1 cellular context compared by ENCODE assay signal in the genomic region with DNA sequence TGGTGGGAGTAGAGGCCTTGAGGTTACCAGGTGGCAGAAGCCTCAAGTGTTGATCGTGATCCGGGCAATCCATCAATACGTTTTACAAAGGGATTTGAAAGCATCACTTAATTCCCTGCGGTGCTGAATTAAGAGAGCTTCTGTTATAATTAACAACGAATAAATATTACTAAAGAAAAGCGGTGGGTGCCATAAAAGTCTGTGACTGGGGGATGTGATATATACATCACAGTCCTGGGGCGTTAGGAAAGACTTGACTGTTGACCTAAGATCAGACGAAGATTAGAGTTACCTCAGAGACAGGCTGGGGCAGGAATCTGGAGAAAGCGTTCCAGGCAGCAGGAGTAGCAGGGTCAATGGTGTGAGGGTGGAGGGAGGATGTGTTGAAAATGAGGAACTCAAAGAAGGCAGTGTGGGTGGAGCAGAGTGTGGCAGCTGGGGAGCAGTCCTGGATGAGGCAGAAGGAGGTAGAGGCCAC.
TF ChIP-seq lines count a peak whose summit lies in the region.

No MANE protein-coding gene starts in this region.

TF ChIP-seq in HEK293, 187 proteins besides CTCF, POLR2A, EP300 and RAD21 (continued from another document):
- TF ChIP-seq, protein P1, sequence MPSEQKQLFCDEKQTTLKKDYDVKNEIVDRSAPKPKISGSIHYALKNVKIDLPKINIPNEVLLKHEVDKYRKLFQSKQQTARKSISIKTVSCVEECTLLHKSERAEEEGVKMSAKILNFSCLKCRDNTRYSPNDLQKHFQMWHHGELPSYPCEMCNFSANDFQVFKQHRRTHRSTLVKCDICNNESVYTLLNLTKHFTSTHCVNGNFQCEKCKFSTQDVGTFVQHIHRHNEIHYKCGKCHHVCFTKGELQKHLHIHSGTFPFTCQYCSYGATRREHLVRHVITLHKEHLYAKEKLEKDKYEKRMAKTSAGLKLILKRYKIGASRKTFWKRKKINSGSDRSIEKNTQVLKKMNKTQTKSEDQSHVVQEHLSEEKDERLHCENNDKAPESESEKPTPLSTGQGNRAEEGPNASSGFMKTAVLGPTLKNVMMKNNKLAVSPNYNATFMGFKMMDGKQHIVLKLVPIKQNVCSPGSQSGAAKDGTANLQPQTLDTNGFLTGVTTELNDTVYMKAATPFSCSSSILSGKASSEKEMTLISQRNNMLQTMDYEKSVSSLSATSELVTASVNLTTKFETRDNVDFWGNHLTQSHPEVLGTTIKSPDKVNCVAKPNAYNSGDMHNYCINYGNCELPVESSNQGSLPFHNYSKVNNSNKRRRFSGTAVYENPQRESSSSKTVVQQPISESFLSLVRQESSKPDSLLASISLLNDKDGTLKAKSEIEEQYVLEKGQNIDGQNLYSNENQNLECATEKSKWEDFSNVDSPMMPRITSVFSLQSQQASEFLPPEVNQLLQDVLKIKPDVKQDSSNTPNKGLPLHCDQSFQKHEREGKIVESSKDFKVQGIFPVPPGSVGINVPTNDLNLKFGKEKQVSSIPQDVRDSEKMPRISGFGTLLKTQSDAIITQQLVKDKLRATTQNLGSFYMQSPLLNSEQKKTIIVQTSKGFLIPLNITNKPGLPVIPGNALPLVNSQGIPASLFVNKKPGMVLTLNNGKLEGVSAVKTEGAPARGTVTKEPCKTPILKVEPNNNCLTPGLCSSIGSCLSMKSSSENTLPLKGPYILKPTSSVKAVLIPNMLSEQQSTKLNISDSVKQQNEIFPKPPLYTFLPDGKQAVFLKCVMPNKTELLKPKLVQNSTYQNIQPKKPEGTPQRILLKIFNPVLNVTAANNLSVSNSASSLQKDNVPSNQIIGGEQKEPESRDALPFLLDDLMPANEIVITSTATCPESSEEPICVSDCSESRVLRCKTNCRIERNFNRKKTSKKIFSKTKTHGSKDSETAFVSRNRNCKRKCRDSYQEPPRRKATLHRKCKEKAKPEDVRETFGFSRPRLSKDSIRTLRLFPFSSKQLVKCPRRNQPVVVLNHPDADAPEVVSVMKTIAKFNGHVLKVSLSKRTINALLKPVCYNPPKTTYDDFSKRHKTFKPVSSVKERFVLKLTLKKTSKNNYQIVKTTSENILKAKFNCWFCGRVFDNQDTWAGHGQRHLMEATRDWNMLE (tag by site-specific recombination; conservative IDR thresholded peaks at IDR 0.05; ENCODE audit: low read depth) = 0 out of 2 replicates have a peak, but pooled peaks have one; percentile 15
- TF ChIP-seq SCRT1 (tag by site-specific recombination; IDR thresholded peaks at IDR 0.05; ENCODE audit: borderline replicate concordance) (no peak), ZNF394 (tag by site-specific recombination; IDR thresholded peaks at IDR 0.05; ENCODE audit: borderline replicate concordance) (peak; percentile 65; the same call in 1 of the 2 replicates), KLF10 (tag by site-specific recombination; IDR thresholded peaks at IDR 0.05) (0 out of 2 replicates have a peak, but pooled peaks have one; percentile 8), ZNF155 (tag by site-specific recombination; IDR thresholded peaks at IDR 0.05) (no peak), ZNF549 (tag by site-specific recombination; IDR thresholded peaks at IDR 0.05) (no peak), ZBTB20 (tag by site-specific recombination; IDR thresholded peaks at IDR 0.05) (peak; percentile 65; the same call in 1 of the 2 replicates), FEZF1 (tag by site-specific recombination; IDR thresholded peaks at IDR 0.05) (peak; percentile 55), ZBTB17 (tag by site-specific recombination; IDR thresholded peaks at IDR 0.05) (peak; percentile 61; the same call in 1 of the 2 replicates), ZIC2 (tag by site-specific recombination; IDR thresholded peaks at IDR 0.05) (peak; percentile 64), ZNF555 (tag by site-specific recombination; conservative IDR thresholded peaks at IDR 0.05) (no peak), KLF1 (tag by site-specific recombination; IDR thresholded peaks at IDR 0.05) (no peak), WT1 (tag by site-specific recombination; IDR thresholded peaks at IDR 0.05) (peak; percentile 53), TRIM28 (IDR thresholded peaks at IDR 0.05; ENCODE audit: borderline replicate concordance, low read length) (peak; percentile 67; the same call in 1 of the 2 replicates), ZNF174 (tag by site-specific recombination; IDR thresholded peaks at IDR 0.05) (no peak), ZNF610 (tag by site-specific recombination; IDR thresholded peaks at IDR 0.05; ENCODE audit: borderline replicate concordance) (no peak), TCF7L2 (IDR thresholded peaks at IDR 0.05; ENCODE audit: borderline replicate concordance, low read depth, low read length) (peak; percentile 51; the same call in 1 of the 2 replicates), ZNF843 (tag by site-specific recombination; IDR thresholded peaks at IDR 0.05) (peak; percentile 53; the same call in 1 of the 2 replicates), KLF8 (tag by site-specific recombination; IDR thresholded peaks at IDR 0.05) (no peak), ZNF629 (tag by site-specific recombination; IDR thresholded peaks at IDR 0.05) (0 out of 2 replicates have a peak, but pooled peaks have one; percentile 10)
- TF ChIP-seq, protein P2, sequence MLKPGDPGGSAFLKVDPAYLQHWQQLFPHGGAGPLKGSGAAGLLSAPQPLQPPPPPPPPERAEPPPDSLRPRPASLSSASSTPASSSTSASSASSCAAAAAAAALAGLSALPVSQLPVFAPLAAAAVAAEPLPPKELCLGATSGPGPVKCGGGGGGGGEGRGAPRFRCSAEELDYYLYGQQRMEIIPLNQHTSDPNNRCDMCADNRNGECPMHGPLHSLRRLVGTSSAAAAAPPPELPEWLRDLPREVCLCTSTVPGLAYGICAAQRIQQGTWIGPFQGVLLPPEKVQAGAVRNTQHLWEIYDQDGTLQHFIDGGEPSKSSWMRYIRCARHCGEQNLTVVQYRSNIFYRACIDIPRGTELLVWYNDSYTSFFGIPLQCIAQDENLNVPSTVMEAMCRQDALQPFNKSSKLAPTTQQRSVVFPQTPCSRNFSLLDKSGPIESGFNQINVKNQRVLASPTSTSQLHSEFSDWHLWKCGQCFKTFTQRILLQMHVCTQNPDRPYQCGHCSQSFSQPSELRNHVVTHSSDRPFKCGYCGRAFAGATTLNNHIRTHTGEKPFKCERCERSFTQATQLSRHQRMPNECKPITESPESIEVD (tag by site-specific recombination; IDR thresholded peaks at IDR 0.05) = peak; percentile 49; the same call in 1 of the 2 replicates
- TF ChIP-seq, protein P3, sequence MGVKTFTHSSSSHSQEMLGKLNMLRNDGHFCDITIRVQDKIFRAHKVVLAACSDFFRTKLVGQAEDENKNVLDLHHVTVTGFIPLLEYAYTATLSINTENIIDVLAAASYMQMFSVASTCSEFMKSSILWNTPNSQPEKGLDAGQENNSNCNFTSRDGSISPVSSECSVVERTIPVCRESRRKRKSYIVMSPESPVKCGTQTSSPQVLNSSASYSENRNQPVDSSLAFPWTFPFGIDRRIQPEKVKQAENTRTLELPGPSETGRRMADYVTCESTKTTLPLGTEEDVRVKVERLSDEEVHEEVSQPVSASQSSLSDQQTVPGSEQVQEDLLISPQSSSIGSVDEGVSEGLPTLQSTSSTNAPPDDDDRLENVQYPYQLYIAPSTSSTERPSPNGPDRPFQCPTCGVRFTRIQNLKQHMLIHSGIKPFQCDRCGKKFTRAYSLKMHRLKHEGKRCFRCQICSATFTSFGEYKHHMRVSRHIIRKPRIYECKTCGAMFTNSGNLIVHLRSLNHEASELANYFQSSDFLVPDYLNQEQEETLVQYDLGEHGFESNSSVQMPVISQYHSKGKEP (tag by site-specific recombination; IDR thresholded peaks at IDR 0.05) = 0 out of 2 replicates have a peak, but pooled peaks have one; percentile 18
- TF ChIP-seq, protein P4, sequence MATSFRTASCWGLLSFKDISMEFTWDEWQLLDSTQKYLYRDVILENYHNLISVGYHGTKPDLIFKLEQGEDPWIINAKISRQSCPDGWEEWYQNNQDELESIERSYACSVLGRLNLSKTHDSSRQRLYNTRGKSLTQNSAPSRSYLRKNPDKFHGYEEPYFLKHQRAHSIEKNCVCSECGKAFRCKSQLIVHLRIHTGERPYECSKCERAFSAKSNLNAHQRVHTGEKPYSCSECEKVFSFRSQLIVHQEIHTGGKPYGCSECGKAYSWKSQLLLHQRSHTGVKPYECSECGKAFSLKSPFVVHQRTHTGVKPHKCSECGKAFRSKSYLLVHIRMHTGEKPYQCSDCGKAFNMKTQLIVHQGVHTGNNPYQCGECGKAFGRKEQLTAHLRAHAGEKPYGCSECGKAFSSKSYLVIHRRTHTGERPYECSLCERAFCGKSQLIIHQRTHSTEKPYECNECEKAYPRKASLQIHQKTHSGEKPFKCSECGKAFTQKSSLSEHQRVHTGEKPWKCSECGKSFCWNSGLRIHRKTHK (tag by site-specific recombination; IDR thresholded peaks at IDR 0.05) = no peak
